Comparison of ENCODE assay signal across 19 cellular contexts in the genomic region with DNA sequence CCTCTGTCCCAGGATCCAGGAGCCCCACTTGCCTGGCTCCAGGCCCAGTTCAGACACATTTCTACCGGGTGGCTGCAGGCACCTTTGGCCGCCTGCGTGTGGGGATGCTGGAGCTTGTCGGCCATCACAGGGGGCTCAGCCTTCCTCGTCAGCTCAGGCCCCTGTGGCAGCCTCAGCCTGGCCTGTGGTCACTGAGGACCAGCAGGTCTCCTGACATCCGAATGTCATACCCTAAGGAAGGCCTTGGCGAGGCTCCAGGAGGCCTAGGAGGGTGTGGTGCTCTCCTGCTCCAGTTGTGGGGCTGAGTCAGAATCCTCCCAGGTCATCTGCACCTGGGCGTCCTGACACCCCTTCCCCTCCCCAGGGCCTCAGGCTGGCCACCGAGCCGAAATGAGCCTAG. TPM values are rescaled to one million over a fixed set of nuclear protein-coding genes. Genes with fewer than 3 reads are reported as not detected.
A peak's percentile ranks its signal among the peaks of the same experiment; 100 is the strongest.
DNase-seq lines count a peak whose midpoint lies in the region; ATAC-seq, FAIRE-seq and TF ChIP-seq lines count a peak whose summit lies in the region.
"Had no signal": no experiment of that assay in that cellular context is flagged by ENCODE, and none has a peak within 500 bp of the region (broad histone marks: within the 10 kb centered on the region; RNA-seq: fewer than 3 reads in every experiment).

No MANE protein-coding gene starts in this region.

- no CpG with 5 or more reads among the region's 10 CpGs for WGBS in HepG2 (ENCODE audit: low lambda C conversion rate)
- WGBS in right lobe of liver (ENCODE audit: insufficient coverage, low coverage, low lambda C conversion rate, missing lambda C conversion rate): 80% methylated on average over 1 of the region's 10 CpGs

- ATAC-seq in HepG2 (no peak; the same call in 2 of the 3 replicates), right lobe of liver (no peak)
- ATAC-seq: stimulated activated naive CD8-positive, alpha-beta T cell treated with anti-CD3 and anti-CD28 coated beads, Interleukin-15, Interleukin-2, amounts not matched to agents 100 U/mL and 50 U/mL, for 24 hours had no signal

- H3K9me3 ChIP-seq in HepG2 (ENCODE audit: low read length) (no peaks in the 10 kb centered on the region), right lobe of liver (no peaks in the 10 kb centered on the region)

- H3K36me3 Mint-ChIP-seq in MCF 10A (ENCODE audit: insufficient read depth, unreplicated experiment): no peaks in the 10 kb centered on the region

- no peak overlapping the region for H3K9ac ChIP-seq in HepG2 (ENCODE audit: insufficient read depth, low read depth, low read length)

- H3K27ac ChIP-seq in HepG2 (ENCODE audit: extremely low read length, insufficient read depth, low read length): no peak overlapping the region
- no peak overlapping the region for H3K27ac ChIP-seq in right lobe of liver
- H3K27ac ChIP-seq in layer of hippocampus (ENCODE audit: low read depth, low read length): peak overlapping the region; percentile 94

- peaks cover 0 to 8% of the 10 kb centered on the region in 2 experiments; a peak in 2 of 5 replicates for H3K27me3 ChIP-seq in HepG2 (ENCODE audit: control insufficient read depth in 1 of 2, insufficient read depth in 2 of 2, low read length in 2 of 2)
- H3K27me3 ChIP-seq in right lobe of liver: no peaks in the 10 kb centered on the region
- H3K27me3 ChIP-seq in layer of hippocampus (ENCODE audit: control insufficient read depth, insufficient read depth, low read length): no peaks in the 10 kb centered on the region

- H3K27me3 Mint-ChIP-seq in MCF 10A (ENCODE audit: insufficient read depth, unreplicated experiment): no peaks in the 10 kb centered on the region
- H3K27me3 Mint-ChIP-seq: brain had no signal

- no peak for TF ChIP-seq CTCF in HepG2 (CRISPR knock-in tag; IDR thresholded peaks at IDR 0.05)
- no peak for TF ChIP-seq CTCF in right lobe of liver (IDR thresholded peaks at IDR 0.05)
- no peak for TF ChIP-seq CTCF in MCF 10A (IDR thresholded peaks at IDR 0.05; ENCODE audit: unreplicated experiment)

- H3K27ac Mint-ChIP-seq in MCF 10A (ENCODE audit: low read depth, unreplicated experiment): peak overlapping the region; percentile 70

- TF ChIP-seq RAD21 in HepG2 (CRISPR knock-in tag; IDR thresholded peaks at IDR 0.05): no peak

- intact Hi-C loops in HepG2 (cut with micrococcal nuclease; ENCODE audit: unreplicated experiment) (no loop called here), right lobe of liver (cut with DNase I) (no loop called here), MCF 10A (cut with micrococcal nuclease) (no loop called here)

- H3K4me1 Mint-ChIP-seq in MCF 10A (ENCODE audit: insufficient read depth, unreplicated experiment): peaks cover 52% of the 10 kb centered on the region

- POLR2A ChIA-PET in HepG2 (lab: Yijun Ruan, JAX) (no interaction called here), MCF 10A (lab: Yijun Ruan, JAX) (interaction anchor here (0.9 to 1.9 kb wide), 7 partner anchors 10 to 317 kb away, joined by 3 to 11 read pairs (median 3); a partner anchor contains a TSS)

- TF ChIP-seq EP300 in HepG2 (IDR thresholded peaks at IDR 0.05; ENCODE audit: low read depth in 2 of 2, low read length in 2 of 2) (no peak), HepG2 (CRISPR knock-in tag; IDR thresholded peaks at IDR 0.05; ENCODE audit: borderline replicate concordance) (no peak)

- H3K4me3 ChIP-seq in HepG2 (replicated peaks in 1 of 3; ENCODE audit: insufficient read depth in 1 of 3, low read depth in 2 of 3, low read length in 3 of 3) (no peak overlapping the region), right lobe of liver (no peak overlapping the region)

- in situ Hi-C loops in HepG2 (cut with HindIII; ENCODE audit: extremely low pct_ligation_motif_present, low pct_unique_long_range_greater_than_20kb): no loop called here

- H3K4me2 ChIP-seq in HepG2 (ENCODE audit: low read depth, low read length): no peak overlapping the region; the same call in 1 of the 2 replicates

- peak overlapping the region; percentile 54 for H3K4me3 Mint-ChIP-seq in MCF 10A (ENCODE audit: unreplicated experiment)
- H3K4me3 Mint-ChIP-seq: brain had no signal

- TF ChIP-seq POLR2A in HepG2 (IDR thresholded peaks at IDR 0.05; ENCODE audit: insufficient read depth in 1 of 2, low read depth in 2 of 2, low read length in 2 of 2) (no peak), right lobe of liver (IDR thresholded peaks at IDR 0.05) (no peak)

- DNase-seq in HepG2 (ENCODE audit: low spot score): no peak
- DNase-seq in right lobe of liver: no peak
- DNase-seq in MCF 10A (ENCODE audit: unreplicated experiment): peak; percentile 87
- peak; percentile 66 for DNase-seq in urothelium cell line (ENCODE audit: low spot score)
- no peak for DNase-seq in islet precursor cell
- no peak for DNase-seq in NOMO-1 treated with DMSO at 0.1 percent for 48 hours (lab: John Stamatoyannopoulos, UW; ENCODE audit: unreplicated experiment)
- DNase-seq in GM19238 (ENCODE audit: insufficient read length, low spot score): no peak
- DNase-seq: activated CD4-positive, alpha-beta T cell treated with anti-CD3 and anti-CD28 coated beads, Interleukin-2, amount 50 U/mL, for 4 hours; activated naive CD4-positive, alpha-beta T cell treated with anti-CD3 and anti-CD28 coated beads, Interleukin-2, amount 50 U/mL, for 16 hours; activated T-cell treated with anti-CD3 and anti-CD28 coated beads, Interleukin-2, amount 50 U/mL, for 1 hour; kidney glomerular epithelial cell; stimulated activated naive CD8-positive, alpha-beta T cell treated with anti-CD3 and anti-CD28 coated beads, Interleukin-15, Interleukin-2, amounts not matched to agents 100 U/mL and 50 U/mL, for 24 hours had no signal

- BruUV-seq in HepG2 (replicated peaks; lab: Mats Ljungman, UMichigan) (no TSS peak), MCF 10A (replicated peaks; lab: Mats Ljungman, UMichigan) (no TSS peak)

- H3K36me3 ChIP-seq in HepG2 (replicated peaks in 1 of 2; ENCODE audit: control insufficient read depth in 1 of 2, insufficient read depth in 2 of 2, low read length in 2 of 2) (no peaks in the 10 kb centered on the region), right lobe of liver (no peaks in the 10 kb centered on the region)

- FAIRE-seq in HepG2 (lab: Jason Lieb, UNC) (no peak), urothelium cell line (lab: Jason Lieb, UNC) (peak; percentile 90)
- FAIRE-seq: RCC 7860, TTC549 had no signal

- no peaks in the 10 kb centered on the region for H3K79me2 ChIP-seq in HepG2 (ENCODE audit: insufficient read depth, low read length)

- no peaks in the 10 kb centered on the region for H4K20me1 ChIP-seq in HepG2 (ENCODE audit: insufficient read depth, low read length)

- no peaks in the 10 kb centered on the region for H3K9me3 Mint-ChIP-seq in MCF 10A (ENCODE audit: unreplicated experiment)
- H3K9me3 Mint-ChIP-seq: brain had no signal

- H3K4me1 ChIP-seq in HepG2 (ENCODE audit: insufficient read depth, low read length) (peaks cover 56% of the 10 kb centered on the region), right lobe of liver (no peaks in the 10 kb centered on the region)

- CTCF ChIA-PET in HepG2 (lab: Yijun Ruan, JAX; ENCODE audit: low intra/inter-chr PET ratio, low total read pairs) (no interaction called here), MCF 10A (lab: Yijun Ruan, JAX) (interaction anchor here (1.2 kb wide), 2 partner anchors 53 to 57 kb away, joined by 3 read pairs; no protein-coding TSS in a partner anchor)

- no peak overlapping the region for H2AFZ ChIP-seq in HepG2 (ENCODE audit: low read length)

RNA-seq across cellular contexts. Expression of a gene that starts 14.9 kb away (rescaled TPM):
- total RNA-seq in HepG2 (2016; rRNA removed; fragmentation: Illumina TruSeq; extraction: Trizol) (not detected in 2 replicates), right lobe of liver (under 1 TPM in 2 of 6 experiments, not detected in 4; 0.24 to 0.29 TPM), MCF 10A (2022) (not detected in 2 replicates)
- not detected in 2 replicates for total RNA-seq in HepG2 (2016; cell fraction: cytosol; rRNA removed; fragmentation: Illumina TruSeq; extraction: Trizol; ENCODE audit: low read depth)
- not detected in 2 replicates for total RNA-seq in HepG2 (2016; cell fraction: insoluble cytoplasmic fraction; rRNA removed; fragmentation: Illumina TruSeq; extraction: Trizol)
- not detected in 2 replicates for total RNA-seq in HepG2 (2016; cell fraction: membrane; rRNA removed; fragmentation: Illumina TruSeq; extraction: Trizol)
- total RNA-seq in HepG2 (2016; cell fraction: nucleus; rRNA removed; fragmentation: Illumina TruSeq; extraction: Trizol): not detected in 2 replicates
- not detected in 2 replicates for polyA plus RNA-seq in HepG2 (2011; rRNA removed)
- not detected in 2 replicates for polyA plus RNA-seq in HepG2 (2011; cell fraction: cytosol; rRNA removed)
- polyA plus RNA-seq in HepG2 (2011; cell fraction: nucleus; rRNA removed): not detected in 2 replicates
- polyA plus RNA-seq in HepG2 (2012): 0.04 TPM in 1 of 2 replicates, not detected in the other
- not detected in 2 replicates for polyA plus RNA-seq in HepG2 (2016; cell fraction: cytosol; fragmentation: Illumina TruSeq; extraction: Trizol; ENCODE audit: low read depth)
- not detected in 2 replicates for polyA plus RNA-seq in HepG2 (2016; cell fraction: insoluble cytoplasmic fraction; fragmentation: Illumina TruSeq; extraction: Trizol; ENCODE audit: low read depth)
- polyA plus RNA-seq in HepG2 (2016; cell fraction: membrane; fragmentation: Illumina TruSeq; extraction: Trizol; ENCODE audit: low read depth): not detected in 2 replicates
- polyA plus RNA-seq in HepG2 (2016; cell fraction: nucleus; fragmentation: Illumina TruSeq; extraction: Trizol; ENCODE audit: insufficient read depth, low read depth): not detected in 2 replicates
- polyA minus RNA-seq in HepG2 (2011; rRNA and poly(A)+ RNA removed; ENCODE audit: low replicate concordance): not detected in 2 replicates
- not detected in 2 replicates for polyA minus RNA-seq in HepG2 (2011; cell fraction: cytosol; rRNA and poly(A)+ RNA removed)
- polyA minus RNA-seq in HepG2 (2011; cell fraction: nucleus; rRNA and poly(A)+ RNA removed): not detected in 2 replicates
- total RNA-seq: fibroblast of lung, HT1080 had no signal
- polyA plus RNA-seq: fibroblast of lung had no signal

RNA-seq across cellular contexts. Expression of a gene that starts 45.7 kb away (rescaled TPM):
- 135 and 147 TPM in 2 replicates for total RNA-seq in HepG2 (2016; rRNA removed; fragmentation: Illumina TruSeq; extraction: Trizol)
- 107 and 130 TPM in 2 replicates for total RNA-seq in HepG2 (2016; cell fraction: cytosol; rRNA removed; fragmentation: Illumina TruSeq; extraction: Trizol; ENCODE audit: low read depth)
- total RNA-seq in HepG2 (2016; cell fraction: insoluble cytoplasmic fraction; rRNA removed; fragmentation: Illumina TruSeq; extraction: Trizol): 141 and 150 TPM in 2 replicates
- 184 and 188 TPM in 2 replicates for total RNA-seq in HepG2 (2016; cell fraction: membrane; rRNA removed; fragmentation: Illumina TruSeq; extraction: Trizol)
- total RNA-seq in HepG2 (2016; cell fraction: nucleus; rRNA removed; fragmentation: Illumina TruSeq; extraction: Trizol): 49.0 and 50.7 TPM in 2 replicates
- polyA plus RNA-seq in HepG2 (2011; rRNA removed): 136 and 158 TPM in 2 replicates
- polyA plus RNA-seq in HepG2 (2011; cell fraction: cytosol; rRNA removed): 155 and 221 TPM in 2 replicates
- polyA plus RNA-seq in HepG2 (2011; cell fraction: nucleus; rRNA removed): 72.1 and 83.3 TPM in 2 replicates
- 135 and 152 TPM in 2 replicates for polyA plus RNA-seq in HepG2 (2012)
- polyA plus RNA-seq in HepG2 (2016; cell fraction: cytosol; fragmentation: Illumina TruSeq; extraction: Trizol; ENCODE audit: low read depth): 196 and 219 TPM in 2 replicates
- polyA plus RNA-seq in HepG2 (2016; cell fraction: insoluble cytoplasmic fraction; fragmentation: Illumina TruSeq; extraction: Trizol; ENCODE audit: low read depth): 220 TPM in 2 replicates
- 238 and 251 TPM in 2 replicates for polyA plus RNA-seq in HepG2 (2016; cell fraction: membrane; fragmentation: Illumina TruSeq; extraction: Trizol; ENCODE audit: low read depth)
- 117 and 120 TPM in 2 replicates for polyA plus RNA-seq in HepG2 (2016; cell fraction: nucleus; fragmentation: Illumina TruSeq; extraction: Trizol; ENCODE audit: insufficient read depth, low read depth)
- 30.1 and 40.6 TPM in 2 replicates for polyA minus RNA-seq in HepG2 (2011; rRNA and poly(A)+ RNA removed; ENCODE audit: low replicate concordance)
- 33.1 TPM in 2 replicates for polyA minus RNA-seq in HepG2 (2011; cell fraction: cytosol; rRNA and poly(A)+ RNA removed)
- 14.9 and 15.7 TPM in 2 replicates for polyA minus RNA-seq in HepG2 (2011; cell fraction: nucleus; rRNA and poly(A)+ RNA removed)
- total RNA-seq in right lobe of liver: 10 to 100 TPM; 42.4 to 60.5 (median 56.3) TPM
- total RNA-seq in MCF 10A (2022): 87.5 and 97.6 TPM in 2 replicates

RNA-seq across cellular contexts. Expression of a gene that starts 45.8 kb away (rescaled TPM):
- total RNA-seq in HepG2 (2016; rRNA removed; fragmentation: Illumina TruSeq; extraction: Trizol): 0.24 and 0.32 TPM in 2 replicates
- total RNA-seq in HepG2 (2016; cell fraction: cytosol; rRNA removed; fragmentation: Illumina TruSeq; extraction: Trizol; ENCODE audit: low read depth): 0.40 and 0.44 TPM in 2 replicates
- total RNA-seq in HepG2 (2016; cell fraction: insoluble cytoplasmic fraction; rRNA removed; fragmentation: Illumina TruSeq; extraction: Trizol): 0.22 and 0.28 TPM in 2 replicates
- 0.68 and 1.1 TPM in 2 replicates for total RNA-seq in HepG2 (2016; cell fraction: membrane; rRNA removed; fragmentation: Illumina TruSeq; extraction: Trizol)
- total RNA-seq in HepG2 (2016; cell fraction: nucleus; rRNA removed; fragmentation: Illumina TruSeq; extraction: Trizol): 0.50 TPM in 2 replicates
- polyA plus RNA-seq in HepG2 (2011; rRNA removed): 0.21 and 0.24 TPM in 2 replicates
- 0.13 and 0.25 TPM in 2 replicates for polyA plus RNA-seq in HepG2 (2011; cell fraction: cytosol; rRNA removed)
- polyA plus RNA-seq in HepG2 (2011; cell fraction: nucleus; rRNA removed): 0.34 and 0.45 TPM in 2 replicates
- 0.21 and 0.31 TPM in 2 replicates for polyA plus RNA-seq in HepG2 (2012)
- 0.36 and 0.62 TPM in 2 replicates for polyA plus RNA-seq in HepG2 (2016; cell fraction: cytosol; fragmentation: Illumina TruSeq; extraction: Trizol; ENCODE audit: low read depth)
- 0.39 and 0.41 TPM in 2 replicates for polyA plus RNA-seq in HepG2 (2016; cell fraction: insoluble cytoplasmic fraction; fragmentation: Illumina TruSeq; extraction: Trizol; ENCODE audit: low read depth)
- polyA plus RNA-seq in HepG2 (2016; cell fraction: membrane; fragmentation: Illumina TruSeq; extraction: Trizol; ENCODE audit: low read depth): 0.43 and 0.85 TPM in 2 replicates
- polyA plus RNA-seq in HepG2 (2016; cell fraction: nucleus; fragmentation: Illumina TruSeq; extraction: Trizol; ENCODE audit: insufficient read depth, low read depth): 0.55 TPM in 1 of 2 replicates, not detected in the other
- 0.21 and 0.34 TPM in 2 replicates for polyA minus RNA-seq in HepG2 (2011; rRNA and poly(A)+ RNA removed; ENCODE audit: low replicate concordance)
- not detected in 2 replicates for polyA minus RNA-seq in HepG2 (2011; cell fraction: cytosol; rRNA and poly(A)+ RNA removed)
- 0.77 TPM in 1 of 2 replicates, not detected in the other for polyA minus RNA-seq in HepG2 (2011; cell fraction: nucleus; rRNA and poly(A)+ RNA removed)
- under 1 TPM in 1 of 6 experiments, not detected in 5; 0.40 TPM for total RNA-seq in right lobe of liver
- total RNA-seq in MCF 10A (2022): not detected in 2 replicates
- total RNA-seq: mucosa of gallbladder had no signal

RNA-seq across cellular contexts. Expression of a gene that starts 58.0 kb away (rescaled TPM):
- total RNA-seq in HepG2 (2016; rRNA removed; fragmentation: Illumina TruSeq; extraction: Trizol) (16.0 and 19.3 TPM in 2 replicates), right lobe of liver (10 to 100 TPM; 13.0 to 26.4 (median 20.3) TPM), MCF 10A (2022) (40.2 and 40.6 TPM in 2 replicates)
- total RNA-seq in HepG2 (2016; cell fraction: cytosol; rRNA removed; fragmentation: Illumina TruSeq; extraction: Trizol; ENCODE audit: low read depth): 5.2 and 7.0 TPM in 2 replicates
- total RNA-seq in HepG2 (2016; cell fraction: insoluble cytoplasmic fraction; rRNA removed; fragmentation: Illumina TruSeq; extraction: Trizol): 12.5 and 21.2 TPM in 2 replicates
- total RNA-seq in HepG2 (2016; cell fraction: membrane; rRNA removed; fragmentation: Illumina TruSeq; extraction: Trizol): 5.1 and 6.4 TPM in 2 replicates
- 23.0 and 24.4 TPM in 2 replicates for total RNA-seq in HepG2 (2016; cell fraction: nucleus; rRNA removed; fragmentation: Illumina TruSeq; extraction: Trizol)
- polyA plus RNA-seq in HepG2 (2011; rRNA removed): 25.3 and 28.9 TPM in 2 replicates
- 16.7 and 22.6 TPM in 2 replicates for polyA plus RNA-seq in HepG2 (2011; cell fraction: cytosol; rRNA removed)
- 156 and 186 TPM in 2 replicates for polyA plus RNA-seq in HepG2 (2011; cell fraction: nucleus; rRNA removed)
- 11.1 and 11.5 TPM in 2 replicates for polyA plus RNA-seq in HepG2 (2012)
- polyA plus RNA-seq in HepG2 (2016; cell fraction: cytosol; fragmentation: Illumina TruSeq; extraction: Trizol; ENCODE audit: low read depth): 1.6 and 2.0 TPM in 2 replicates
- polyA plus RNA-seq in HepG2 (2016; cell fraction: insoluble cytoplasmic fraction; fragmentation: Illumina TruSeq; extraction: Trizol; ENCODE audit: low read depth): 13.6 and 16.4 TPM in 2 replicates
- 2.3 and 3.1 TPM in 2 replicates for polyA plus RNA-seq in HepG2 (2016; cell fraction: membrane; fragmentation: Illumina TruSeq; extraction: Trizol; ENCODE audit: low read depth)
- polyA plus RNA-seq in HepG2 (2016; cell fraction: nucleus; fragmentation: Illumina TruSeq; extraction: Trizol; ENCODE audit: insufficient read depth, low read depth): 45.3 and 47.7 TPM in 2 replicates
- polyA minus RNA-seq in HepG2 (2011; rRNA and poly(A)+ RNA removed; ENCODE audit: low replicate concordance): 19.1 and 21.9 TPM in 2 replicates
- 5.4 and 6.4 TPM in 2 replicates for polyA minus RNA-seq in HepG2 (2011; cell fraction: cytosol; rRNA and poly(A)+ RNA removed)
- 26.1 and 32.8 TPM in 2 replicates for polyA minus RNA-seq in HepG2 (2011; cell fraction: nucleus; rRNA and poly(A)+ RNA removed)

Comparison
In these comparisons a context has a peak if more than half of its experiments do, and no peak if none do; other contexts are left out.
1. DNase-seq: peak in MCF 10A (single experiment) and urothelium cell line (single experiment); none in HepG2 (single experiment), right lobe of liver (0 of 3), islet precursor cell (single experiment), NOMO-1 treated with DMSO at 0.1 percent for 48 hours (single experiment) and GM19238 (single experiment).